2 cellular contexts compared by ENCODE assay signal in the genomic region with DNA sequence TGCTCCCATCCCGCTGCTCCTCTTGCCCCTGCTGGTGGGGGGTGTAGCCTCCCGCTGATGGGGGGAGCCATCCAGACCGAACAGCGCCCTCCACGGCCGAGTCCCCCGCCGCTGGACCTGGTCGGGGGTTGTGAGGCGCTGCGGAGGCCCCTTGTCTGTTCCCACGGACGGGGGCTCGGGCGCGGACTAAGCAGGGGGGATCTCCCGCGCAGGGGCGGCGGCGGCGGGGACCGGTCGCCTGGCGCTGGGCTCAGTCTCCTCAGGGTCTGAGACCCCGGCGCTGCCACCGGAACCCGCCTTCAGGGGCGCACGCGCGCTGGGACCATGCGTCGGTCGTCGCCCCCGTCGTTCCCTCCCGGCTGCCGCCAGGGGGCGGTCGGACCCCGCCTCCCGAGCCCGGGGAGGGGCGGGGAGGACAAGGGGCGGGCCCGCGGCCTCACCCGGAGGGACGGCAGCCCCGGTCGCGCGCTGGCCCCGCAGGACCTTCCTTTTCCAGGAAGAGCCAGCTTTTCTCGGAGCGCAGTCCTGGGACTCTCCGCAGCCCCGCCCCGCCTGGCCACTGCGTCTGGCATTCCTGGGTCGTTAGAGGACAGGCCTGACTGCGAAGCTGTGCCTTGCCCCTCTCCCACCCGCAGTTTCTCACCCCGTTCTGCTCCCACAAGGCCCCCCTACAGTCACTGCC.
TF ChIP-seq lines count a peak whose summit lies in the region.

No MANE protein-coding gene starts in this region.

TF ChIP-seq in A549, 52 proteins besides CTCF, POLR2A, EP300 and RAD21 (continued from another document and continues in another):
- TF ChIP-seq, protein P1, sequence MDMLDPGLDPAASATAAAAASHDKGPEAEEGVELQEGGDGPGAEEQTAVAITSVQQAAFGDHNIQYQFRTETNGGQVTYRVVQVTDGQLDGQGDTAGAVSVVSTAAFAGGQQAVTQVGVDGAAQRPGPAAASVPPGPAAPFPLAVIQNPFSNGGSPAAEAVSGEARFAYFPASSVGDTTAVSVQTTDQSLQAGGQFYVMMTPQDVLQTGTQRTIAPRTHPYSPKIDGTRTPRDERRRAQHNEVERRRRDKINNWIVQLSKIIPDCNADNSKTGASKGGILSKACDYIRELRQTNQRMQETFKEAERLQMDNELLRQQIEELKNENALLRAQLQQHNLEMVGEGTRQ (IDR thresholded peaks at IDR 0.05): no peak
- TF ChIP-seq FOSL2 (IDR thresholded peaks at IDR 0.05): no peak
- no peak for TF ChIP-seq FOSL2 (CRISPR knock-in tag; IDR thresholded peaks at IDR 0.05)
- TF ChIP-seq HEYL (CRISPR knock-in tag; IDR thresholded peaks at IDR 0.05): no peak
- 0 out of 2 replicates have a peak, but pooled peaks have one; percentile 28 for TF ChIP-seq PHF8 (IDR thresholded peaks at IDR 0.05; ENCODE audit: borderline replicate concordance, low read depth)
- no peak for TF ChIP-seq ZSCAN20 (CRISPR knock-in tag; IDR thresholded peaks at IDR 0.05)
- no peak for TF ChIP-seq JUNB (IDR thresholded peaks at IDR 0.05)
- TF ChIP-seq, protein P2, sequence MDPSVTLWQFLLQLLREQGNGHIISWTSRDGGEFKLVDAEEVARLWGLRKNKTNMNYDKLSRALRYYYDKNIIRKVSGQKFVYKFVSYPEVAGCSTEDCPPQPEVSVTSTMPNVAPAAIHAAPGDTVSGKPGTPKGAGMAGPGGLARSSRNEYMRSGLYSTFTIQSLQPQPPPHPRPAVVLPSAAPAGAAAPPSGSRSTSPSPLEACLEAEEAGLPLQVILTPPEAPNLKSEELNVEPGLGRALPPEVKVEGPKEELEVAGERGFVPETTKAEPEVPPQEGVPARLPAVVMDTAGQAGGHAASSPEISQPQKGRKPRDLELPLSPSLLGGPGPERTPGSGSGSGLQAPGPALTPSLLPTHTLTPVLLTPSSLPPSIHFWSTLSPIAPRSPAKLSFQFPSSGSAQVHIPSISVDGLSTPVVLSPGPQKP (IDR thresholded peaks at IDR 0.05; ENCODE audit: low read depth, low read length): no peak
- TF ChIP-seq, protein P3, sequence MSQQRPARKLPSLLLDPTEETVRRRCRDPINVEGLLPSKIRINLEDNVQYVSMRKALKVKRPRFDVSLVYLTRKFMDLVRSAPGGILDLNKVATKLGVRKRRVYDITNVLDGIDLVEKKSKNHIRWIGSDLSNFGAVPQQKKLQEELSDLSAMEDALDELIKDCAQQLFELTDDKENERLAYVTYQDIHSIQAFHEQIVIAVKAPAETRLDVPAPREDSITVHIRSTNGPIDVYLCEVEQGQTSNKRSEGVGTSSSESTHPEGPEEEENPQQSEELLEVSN (IDR thresholded peaks at IDR 0.05; ENCODE audit: borderline replicate concordance, low read depth): no peak; the same call in 1 of the 2 replicates
- TF ChIP-seq, protein P4, sequence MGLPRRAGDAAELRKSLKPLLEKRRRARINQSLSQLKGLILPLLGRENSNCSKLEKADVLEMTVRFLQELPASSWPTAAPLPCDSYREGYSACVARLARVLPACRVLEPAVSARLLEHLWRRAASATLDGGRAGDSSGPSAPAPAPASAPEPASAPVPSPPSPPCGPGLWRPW (IDR thresholded peaks at IDR 0.05): no peak
- TF ChIP-seq CEBPB (IDR thresholded peaks at IDR 0.05): no peak
- TF ChIP-seq, protein P5, sequence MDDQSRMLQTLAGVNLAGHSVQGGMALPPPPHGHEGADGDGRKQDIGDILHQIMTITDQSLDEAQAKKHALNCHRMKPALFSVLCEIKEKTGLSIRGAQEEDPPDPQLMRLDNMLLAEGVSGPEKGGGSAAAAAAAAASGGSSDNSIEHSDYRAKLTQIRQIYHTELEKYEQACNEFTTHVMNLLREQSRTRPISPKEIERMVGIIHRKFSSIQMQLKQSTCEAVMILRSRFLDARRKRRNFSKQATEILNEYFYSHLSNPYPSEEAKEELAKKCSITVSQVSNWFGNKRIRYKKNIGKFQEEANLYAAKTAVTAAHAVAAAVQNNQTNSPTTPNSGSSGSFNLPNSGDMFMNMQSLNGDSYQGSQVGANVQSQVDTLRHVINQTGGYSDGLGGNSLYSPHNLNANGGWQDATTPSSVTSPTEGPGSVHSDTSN (IDR thresholded peaks at IDR 0.05): no peak
- TF ChIP-seq MYC (IDR thresholded peaks at IDR 0.05; ENCODE audit: borderline replicate concordance, low read length): no peak
- no peak; a peak in 1 of 5 replicates for TF ChIP-seq JUN (IDR thresholded peaks at IDR 0.05)
- TF ChIP-seq NFE2L2 (conservative IDR thresholded peaks at IDR 0.05; ENCODE audit: low read length): no peak
- TF ChIP-seq FOSB (CRISPR knock-in tag; IDR thresholded peaks at IDR 0.05): no peak
- no peak for TF ChIP-seq KDM5A (IDR thresholded peaks at IDR 0.05)
- TF ChIP-seq TP53 (CRISPR knock-in tag; IDR thresholded peaks at IDR 0.05): no peak
- no peak for TF ChIP-seq MAFK (IDR thresholded peaks at IDR 0.05; ENCODE audit: partially characterized antibody)
- TF ChIP-seq HDAC2 (IDR thresholded peaks at IDR 0.05): no peak
- no peak for TF ChIP-seq FOXS1 (CRISPR knock-in tag; IDR thresholded peaks at IDR 0.05)
- TF ChIP-seq NPAS2 (CRISPR knock-in tag; IDR thresholded peaks at IDR 0.05; ENCODE audit: borderline replicate concordance): no peak
- peak; percentile 66; the same call in 1 of the 2 replicates for TF ChIP-seq RNF2 (IDR thresholded peaks at IDR 0.05; ENCODE audit: borderline replicate concordance, low read depth)
- TF ChIP-seq, protein P6, sequence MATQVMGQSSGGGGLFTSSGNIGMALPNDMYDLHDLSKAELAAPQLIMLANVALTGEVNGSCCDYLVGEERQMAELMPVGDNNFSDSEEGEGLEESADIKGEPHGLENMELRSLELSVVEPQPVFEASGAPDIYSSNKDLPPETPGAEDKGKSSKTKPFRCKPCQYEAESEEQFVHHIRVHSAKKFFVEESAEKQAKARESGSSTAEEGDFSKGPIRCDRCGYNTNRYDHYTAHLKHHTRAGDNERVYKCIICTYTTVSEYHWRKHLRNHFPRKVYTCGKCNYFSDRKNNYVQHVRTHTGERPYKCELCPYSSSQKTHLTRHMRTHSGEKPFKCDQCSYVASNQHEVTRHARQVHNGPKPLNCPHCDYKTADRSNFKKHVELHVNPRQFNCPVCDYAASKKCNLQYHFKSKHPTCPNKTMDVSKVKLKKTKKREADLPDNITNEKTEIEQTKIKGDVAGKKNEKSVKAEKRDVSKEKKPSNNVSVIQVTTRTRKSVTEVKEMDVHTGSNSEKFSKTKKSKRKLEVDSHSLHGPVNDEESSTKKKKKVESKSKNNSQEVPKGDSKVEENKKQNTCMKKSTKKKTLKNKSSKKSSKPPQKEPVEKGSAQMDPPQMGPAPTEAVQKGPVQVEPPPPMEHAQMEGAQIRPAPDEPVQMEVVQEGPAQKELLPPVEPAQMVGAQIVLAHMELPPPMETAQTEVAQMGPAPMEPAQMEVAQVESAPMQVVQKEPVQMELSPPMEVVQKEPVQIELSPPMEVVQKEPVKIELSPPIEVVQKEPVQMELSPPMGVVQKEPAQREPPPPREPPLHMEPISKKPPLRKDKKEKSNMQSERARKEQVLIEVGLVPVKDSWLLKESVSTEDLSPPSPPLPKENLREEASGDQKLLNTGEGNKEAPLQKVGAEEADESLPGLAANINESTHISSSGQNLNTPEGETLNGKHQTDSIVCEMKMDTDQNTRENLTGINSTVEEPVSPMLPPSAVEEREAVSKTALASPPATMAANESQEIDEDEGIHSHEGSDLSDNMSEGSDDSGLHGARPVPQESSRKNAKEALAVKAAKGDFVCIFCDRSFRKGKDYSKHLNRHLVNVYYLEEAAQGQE (IDR thresholded peaks at IDR 0.05): no peak
- TF ChIP-seq, protein P7, sequence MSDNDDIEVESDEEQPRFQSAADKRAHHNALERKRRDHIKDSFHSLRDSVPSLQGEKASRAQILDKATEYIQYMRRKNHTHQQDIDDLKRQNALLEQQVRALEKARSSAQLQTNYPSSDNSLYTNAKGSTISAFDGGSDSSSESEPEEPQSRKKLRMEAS (IDR thresholded peaks at IDR 0.05): peak; percentile 79
- no peak for TF ChIP-seq SREBF2 (IDR thresholded peaks at IDR 0.05)
- TF ChIP-seq ZC3H11A (IDR thresholded peaks at IDR 0.05): no peak

TF ChIP-seq in liver, 16 proteins besides CTCF, POLR2A, EP300 and RAD21 (continued from another document):
- TF ChIP-seq JUND (IDR thresholded peaks at IDR 0.05): no peak
- TF ChIP-seq FOXA1 (IDR thresholded peaks at IDR 0.05): no peak
- TF ChIP-seq, protein P6 (IDR thresholded peaks at IDR 0.05): peak; percentile 48
- TF ChIP-seq EGR1 (IDR thresholded peaks at IDR 0.05; ENCODE audit: low read depth in 2 of 2): no peak
- TF ChIP-seq GABPA (IDR thresholded peaks at IDR 0.05 in 1 of 2, conservative IDR thresholded peaks at IDR 0.05 in 1 of 2): no peak
- TF ChIP-seq FOXA2 (IDR thresholded peaks at IDR 0.05): no peak
- peak; percentile 48 for TF ChIP-seq NR2F2 (IDR thresholded peaks at IDR 0.05)
- TF ChIP-seq HNF4A (conservative IDR thresholded peaks at IDR 0.05): peak in 1 of 2 donors; percentile 46
- no peak for TF ChIP-seq TAF1 (conservative IDR thresholded peaks at IDR 0.05)
- TF ChIP-seq, protein P8, sequence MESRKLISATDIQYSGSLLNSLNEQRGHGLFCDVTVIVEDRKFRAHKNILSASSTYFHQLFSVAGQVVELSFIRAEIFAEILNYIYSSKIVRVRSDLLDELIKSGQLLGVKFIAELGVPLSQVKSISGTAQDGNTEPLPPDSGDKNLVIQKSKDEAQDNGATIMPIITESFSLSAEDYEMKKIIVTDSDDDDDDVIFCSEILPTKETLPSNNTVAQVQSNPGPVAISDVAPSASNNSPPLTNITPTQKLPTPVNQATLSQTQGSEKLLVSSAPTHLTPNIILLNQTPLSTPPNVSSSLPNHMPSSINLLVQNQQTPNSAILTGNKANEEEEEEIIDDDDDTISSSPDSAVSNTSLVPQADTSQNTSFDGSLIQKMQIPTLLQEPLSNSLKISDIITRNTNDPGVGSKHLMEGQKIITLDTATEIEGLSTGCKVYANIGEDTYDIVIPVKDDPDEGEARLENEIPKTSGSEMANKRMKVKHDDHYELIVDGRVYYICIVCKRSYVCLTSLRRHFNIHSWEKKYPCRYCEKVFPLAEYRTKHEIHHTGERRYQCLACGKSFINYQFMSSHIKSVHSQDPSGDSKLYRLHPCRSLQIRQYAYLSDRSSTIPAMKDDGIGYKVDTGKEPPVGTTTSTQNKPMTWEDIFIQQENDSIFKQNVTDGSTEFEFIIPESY (IDR thresholded peaks at IDR 0.05): no peak
- no peak for TF ChIP-seq YY1 (IDR thresholded peaks at IDR 0.05)
- TF ChIP-seq, protein P7 (IDR thresholded peaks at IDR 0.05): no peak
- TF ChIP-seq SP1 (IDR thresholded peaks at IDR 0.05): peak; percentile 79
- TF ChIP-seq, protein P9, sequence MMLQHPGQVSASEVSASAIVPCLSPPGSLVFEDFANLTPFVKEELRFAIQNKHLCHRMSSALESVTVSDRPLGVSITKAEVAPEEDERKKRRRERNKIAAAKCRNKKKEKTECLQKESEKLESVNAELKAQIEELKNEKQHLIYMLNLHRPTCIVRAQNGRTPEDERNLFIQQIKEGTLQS (IDR thresholded peaks at IDR 0.05): no peak
TF ChIP-seq in liver: peak in this region for 5.
